In the genomic region with DNA sequence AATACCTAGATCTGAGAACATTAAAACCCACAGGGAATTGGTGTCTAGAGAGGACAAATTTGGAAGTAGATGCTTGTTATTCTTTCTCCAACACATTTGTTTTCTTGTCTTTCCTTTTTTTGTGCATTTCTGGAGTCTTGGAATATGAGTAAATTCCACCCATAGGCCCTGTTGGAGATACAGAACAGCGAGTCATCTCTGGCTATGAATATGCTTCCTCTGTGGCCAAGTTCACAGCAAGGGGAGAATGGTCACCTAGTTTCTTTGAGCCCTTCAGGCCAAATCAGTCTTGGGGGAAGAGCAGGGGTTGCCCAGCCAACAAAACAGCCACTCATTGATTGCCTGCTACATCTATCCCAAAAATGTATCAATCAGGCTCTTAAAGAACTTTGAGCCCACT, we compare ENCODE assay signal across 2 cellular contexts.
TF ChIP-seq lines count a peak whose summit lies in the region.

No MANE protein-coding gene starts in this region.

TF ChIP-seq in IMR-90, 13 proteins besides CTCF, POLR2A, EP300 and RAD21 (continued from another document):
- TF ChIP-seq MAZ (IDR thresholded peaks at IDR 0.05; ENCODE audit: borderline replicate concordance, low read depth, low read length) = no peak
TF ChIP-seq in IMR-90: peak in this region for 0.

TF ChIP-seq in SK-N-SH, 30 proteins besides CTCF, POLR2A, EP300 and RAD21:
- TF ChIP-seq IRF3 (IDR thresholded peaks at IDR 0.05; ENCODE audit: low read depth, low read length) = no peak
- TF ChIP-seq, protein P1, sequence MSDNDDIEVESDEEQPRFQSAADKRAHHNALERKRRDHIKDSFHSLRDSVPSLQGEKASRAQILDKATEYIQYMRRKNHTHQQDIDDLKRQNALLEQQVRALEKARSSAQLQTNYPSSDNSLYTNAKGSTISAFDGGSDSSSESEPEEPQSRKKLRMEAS (IDR thresholded peaks at IDR 0.05; ENCODE audit: low read depth) = no peak
- TF ChIP-seq FOXM1 (IDR thresholded peaks at IDR 0.05; ENCODE audit: low read depth) = no peak
- TF ChIP-seq PBX3 (IDR thresholded peaks at IDR 0.05) = no peak
- no peak for TF ChIP-seq MXI1 (IDR thresholded peaks at IDR 0.05; ENCODE audit: low read depth, low read length)
- TF ChIP-seq SMC3 (IDR thresholded peaks at IDR 0.05; ENCODE audit: low read depth, low read length) = no peak
- TF ChIP-seq CHD2 (IDR thresholded peaks at IDR 0.05; ENCODE audit: low read length, partially characterized antibody) = no peak
- TF ChIP-seq JUND (IDR thresholded peaks at IDR 0.05) = no peak
- TF ChIP-seq USF1 (IDR thresholded peaks at IDR 0.05; ENCODE audit: borderline replicate concordance, low read depth) = no peak
- TF ChIP-seq RFX5 (IDR thresholded peaks at IDR 0.05; ENCODE audit: low read length) = no peak
- TF ChIP-seq RXRA (IDR thresholded peaks at IDR 0.05; ENCODE audit: borderline replicate concordance, low read depth) = no peak
- no peak for TF ChIP-seq NFIC (IDR thresholded peaks at IDR 0.05; ENCODE audit: borderline replicate concordance)
- no peak for TF ChIP-seq GABPA (IDR thresholded peaks at IDR 0.05; ENCODE audit: low read depth)
- no peak for TF ChIP-seq FOSL2 (IDR thresholded peaks at IDR 0.05; ENCODE audit: borderline replicate concordance, low read depth)
- no peak for TF ChIP-seq GATA2 (CRISPR knock-in tag; IDR thresholded peaks at IDR 0.05)
- no peak for TF ChIP-seq USF2 (IDR thresholded peaks at IDR 0.05; ENCODE audit: borderline replicate concordance, low read depth, low read length)
- TF ChIP-seq TAF1 (IDR thresholded peaks at IDR 0.05; ENCODE audit: borderline replicate concordance, low read depth, low read length) = no peak
- TF ChIP-seq POLR2AphosphoS5 (IDR thresholded peaks at IDR 0.05; ENCODE audit: low read depth, low read length) = no peak
- TF ChIP-seq YY1 (IDR thresholded peaks at IDR 0.05; ENCODE audit: low read depth) = no peak
TF ChIP-seq in SK-N-SH: peak in this region for 0.
